1 cellular context compared by ENCODE assay signal in the genomic region with DNA sequence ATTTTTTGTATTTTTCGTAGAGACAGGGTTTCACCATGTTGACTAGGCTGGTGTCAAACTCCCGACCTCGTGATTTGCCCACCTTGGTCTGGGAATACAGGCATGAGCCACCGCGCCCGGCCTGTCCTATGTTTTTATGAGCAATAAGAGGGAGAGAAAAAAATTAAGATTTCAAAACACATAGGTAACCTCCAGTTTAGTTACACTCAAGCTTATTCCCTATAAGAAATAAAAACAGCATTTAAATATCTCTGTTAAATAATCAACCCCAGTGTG.
TF ChIP-seq lines count a peak whose summit lies in the region.

No MANE protein-coding gene starts in this region.

TF ChIP-seq in endothelial cell of umbilical vein, 7 proteins besides CTCF, POLR2A, EP300 and RAD21:
- TF ChIP-seq GATA2 (IDR thresholded peaks at IDR 0.05; ENCODE audit: insufficient read depth, insufficient read length, low read depth, low read length) (no peak), POLR2AphosphoS5 (IDR thresholded peaks at IDR 0.05; ENCODE audit: insufficient read depth, low read depth, low read length) (no peak), FOS (IDR thresholded peaks at IDR 0.05; ENCODE audit: borderline replicate concordance, insufficient read depth, low read length) (no peak), JUN (IDR thresholded peaks at IDR 0.05; ENCODE audit: borderline replicate concordance, insufficient read depth, insufficient read length, low read depth) (no peak), MYC (IDR thresholded peaks at IDR 0.05; ENCODE audit: low read depth, low read length) (no peak), EZH2 (IDR thresholded peaks at IDR 0.05; ENCODE audit: borderline replicate concordance, low read depth, low read length, severe bottlenecking) (no peak)
- TF ChIP-seq, protein P1, sequence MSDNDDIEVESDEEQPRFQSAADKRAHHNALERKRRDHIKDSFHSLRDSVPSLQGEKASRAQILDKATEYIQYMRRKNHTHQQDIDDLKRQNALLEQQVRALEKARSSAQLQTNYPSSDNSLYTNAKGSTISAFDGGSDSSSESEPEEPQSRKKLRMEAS (IDR thresholded peaks at IDR 0.05; ENCODE audit: insufficient read depth, insufficient read length) = no peak
TF ChIP-seq in endothelial cell of umbilical vein: peak in this region for 0.
